Comparison of ENCODE assay signal across 10 cellular contexts in the genomic region with DNA sequence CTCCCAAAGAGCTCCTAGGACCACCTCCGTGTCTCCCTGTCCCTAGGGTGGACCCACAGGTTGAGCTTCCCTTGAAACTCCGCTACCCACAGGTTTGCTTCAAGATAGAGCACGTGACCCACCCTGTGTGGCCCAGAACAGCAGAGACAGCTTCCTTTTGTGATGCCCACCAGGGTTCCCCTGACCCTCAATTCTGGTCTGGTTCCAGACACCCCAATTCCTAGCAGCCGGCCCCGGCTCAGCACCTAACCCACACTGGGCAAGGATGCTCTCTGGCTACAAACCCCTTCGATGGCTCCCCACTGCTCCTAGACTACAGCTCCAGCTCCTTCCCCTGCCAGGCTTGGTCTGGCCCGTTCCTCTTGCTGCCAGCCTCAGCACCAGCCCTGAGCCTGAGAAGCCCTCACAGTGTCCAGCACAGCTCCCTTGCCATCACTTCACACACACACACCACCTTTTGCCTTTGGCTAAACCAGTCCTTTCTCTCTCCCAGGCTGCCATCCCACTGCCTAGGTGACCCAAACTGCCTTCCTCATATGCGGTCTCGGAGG. TPM values are rescaled to one million over a fixed set of nuclear protein-coding genes. Genes with fewer than 3 reads are reported as not detected.
A peak's percentile ranks its signal among the peaks of the same experiment; 100 is the strongest.
DNase-seq lines count a peak whose midpoint lies in the region; ATAC-seq and TF ChIP-seq lines count a peak whose summit lies in the region.
"Had no signal": no experiment of that assay in that cellular context is flagged by ENCODE, and none has a peak within 500 bp of the region (broad histone marks: within the 10 kb centered on the region; RNA-seq: fewer than 3 reads in every experiment).

No MANE protein-coding gene starts in this region.

- CTCF ChIA-PET in activated B cell treated with CpG ODN at 0.5 μM for 24 hours (lab: Charles Lee) = interaction anchor here (1.0 to 4.3 kb wide), 12 partner anchors 13 to 726 kb away, joined by 3 to 30 read pairs (median 4); no protein-coding TSS in a partner anchor

- H3K27ac Mint-ChIP-seq in stimulated activated naive CD8-positive, alpha-beta T cell treated with anti-CD3 and anti-CD28 coated beads, Interleukin-15, Interleukin-2, amounts not matched to agents 100 ng/mL and 50 ng/mL, for 24 hours = no peak overlapping the region
- H3K27ac Mint-ChIP-seq in activated B cell treated with CpG ODN at 0.5 μM for 24 hours = no peak overlapping the region

- no peaks in the 10 kb centered on the region for H3K4me1 Mint-ChIP-seq in stimulated activated naive CD8-positive, alpha-beta T cell treated with anti-CD3 and anti-CD28 coated beads, Interleukin-15, Interleukin-2, amounts not matched to agents 100 ng/mL and 50 ng/mL, for 24 hours (ENCODE audit: low read depth)
- H3K4me1 Mint-ChIP-seq in activated B cell treated with CpG ODN at 0.5 μM for 24 hours = peaks cover 5% of the 10 kb centered on the region

- peaks cover 9% of the 10 kb centered on the region; the same call in 1 of the 2 replicates for H3K27me3 ChIP-seq in iPS-20b (ENCODE audit: insufficient read depth, low read length)

- H3K36me3 ChIP-seq in iPS-20b (ENCODE audit: insufficient read depth, low read depth, low read length) = no peaks in the 10 kb centered on the region
- H3K36me3 ChIP-seq: suprapubic skin had no signal

- intact Hi-C loops in activated B cell treated with CpG ODN at 0.5 μM for 24 hours (cut with micrococcal nuclease) = no loop called here

- no peaks in the 10 kb centered on the region for H3K36me3 Mint-ChIP-seq in stimulated activated naive CD8-positive, alpha-beta T cell treated with anti-CD3 and anti-CD28 coated beads, Interleukin-15, Interleukin-2, amounts not matched to agents 100 ng/mL and 50 ng/mL, for 24 hours (ENCODE audit: low read depth)
- no peaks in the 10 kb centered on the region for H3K36me3 Mint-ChIP-seq in activated B cell treated with CpG ODN at 0.5 μM for 24 hours (ENCODE audit: low read depth)

- no peak overlapping the region for H3K27ac ChIP-seq in iPS-20b (ENCODE audit: low read length)
- H3K27ac ChIP-seq: RWPE1, suprapubic skin had no signal

- no peak overlapping the region for H3K9ac ChIP-seq in iPS-20b (ENCODE audit: low read depth, low read length)

- no peak for ATAC-seq in stimulated activated naive CD8-positive, alpha-beta T cell treated with anti-CD3 and anti-CD28 coated beads, Interleukin-15, Interleukin-2, amounts not matched to agents 100 U/mL and 50 U/mL, for 24 hours
- ATAC-seq in activated B cell treated with CpG ODN at 0.5 μM for 24 hours (ENCODE audit: low read depth) (no peak), HG02759 (IDR thresholded peaks at IDR 0.05; ENCODE audit: unreplicated experiment) (no peak)

- peaks cover 8% of the 10 kb centered on the region for H3K27me3 Mint-ChIP-seq in stimulated activated naive CD8-positive, alpha-beta T cell treated with anti-CD3 and anti-CD28 coated beads, Interleukin-15, Interleukin-2, amounts not matched to agents 100 ng/mL and 50 ng/mL, for 24 hours
- peaks cover 7% of the 10 kb centered on the region for H3K27me3 Mint-ChIP-seq in activated B cell treated with CpG ODN at 0.5 μM for 24 hours

- H3K4me3 ChIP-seq in iPS-20b (ENCODE audit: low read length) = peak overlapping the region; percentile 51
- H3K4me3 ChIP-seq: suprapubic skin had no signal

- H3K9me3 Mint-ChIP-seq in stimulated activated naive CD8-positive, alpha-beta T cell treated with anti-CD3 and anti-CD28 coated beads, Interleukin-15, Interleukin-2, amounts not matched to agents 100 ng/mL and 50 ng/mL, for 24 hours = no peaks in the 10 kb centered on the region
- no peaks in the 10 kb centered on the region for H3K9me3 Mint-ChIP-seq in activated B cell treated with CpG ODN at 0.5 μM for 24 hours

- TF ChIP-seq CTCF in activated B cell treated with CpG ODN at 0.5 μM for 24 hours (IDR thresholded peaks at IDR 0.05) = no peak

- H3K4me3 Mint-ChIP-seq in stimulated activated naive CD8-positive, alpha-beta T cell treated with anti-CD3 and anti-CD28 coated beads, Interleukin-15, Interleukin-2, amounts not matched to agents 100 ng/mL and 50 ng/mL, for 24 hours = peak overlapping the region; percentile 65
- H3K4me3 Mint-ChIP-seq in activated B cell treated with CpG ODN at 0.5 μM for 24 hours = peak overlapping the region; percentile 68

- POLR2A ChIA-PET in activated B cell treated with CpG ODN at 0.5 μM for 24 hours (lab: Charles Lee) = interaction anchor here (0.6 to 0.7 kb wide), 3 partner anchors 20 to 1362 kb away, joined by 3 to 4 read pairs (median 3); partner anchors contain the start of gene DUSP9

- no peak for DNase-seq in stimulated activated naive CD8-positive, alpha-beta T cell treated with anti-CD3 and anti-CD28 coated beads, Interleukin-15, Interleukin-2, amounts not matched to agents 100 U/mL and 50 U/mL, for 24 hours
- DNase-seq in activated B cell treated with CpG ODN at 0.5 μM for 24 hours (no peak), GM19238 (ENCODE audit: insufficient read length, low spot score) (no peak), NCI-H1092 (lab: John Stamatoyannopoulos, UW) (no peak)
- no peak for DNase-seq in effector CD8-positive, alpha-beta T cell (lab: John Stamatoyannopoulos, UW)

- H3K4me1 ChIP-seq in iPS-20b (ENCODE audit: insufficient read depth, low read length) = no peaks in the 10 kb centered on the region

- H3K9me3 ChIP-seq in iPS-20b (ENCODE audit: insufficient read depth, low read depth, low read length) = no peaks in the 10 kb centered on the region
- H3K9me3 ChIP-seq: suprapubic skin had no signal

RNA-seq across cellular contexts. Expression of gene PNCK, which starts 6.3 kb away (rescaled TPM):
- total RNA-seq in activated B cell treated with CpG ODN at 0.5 μM for 24 hours = not detected in 2 replicates

RNA-seq across cellular contexts. Expression of gene DUSP9, which starts 20.4 kb away (rescaled TPM):
- 0.10 TPM in 1 of 2 replicates, not detected in the other for total RNA-seq in activated B cell treated with CpG ODN at 0.5 μM for 24 hours

RNA-seq across cellular contexts. Expression of gene SLC6A8, which starts 20.4 kb away (rescaled TPM):
- total RNA-seq in activated B cell treated with CpG ODN at 0.5 μM for 24 hours = 0.81 and 1.2 TPM in 2 replicates

RNA-seq across cellular contexts. Expression of gene BCAP31, which starts 56.8 kb away (rescaled TPM):
- total RNA-seq in activated B cell treated with CpG ODN at 0.5 μM for 24 hours = 90.5 and 90.7 TPM in 2 replicates

RNA-seq across cellular contexts. Expression of gene ABCD1, which starts 57.3 kb away (rescaled TPM):
- 2.6 and 2.8 TPM in 2 replicates for total RNA-seq in activated B cell treated with CpG ODN at 0.5 μM for 24 hours
